24 cellular contexts compared by ENCODE assay signal in the genomic region with DNA sequence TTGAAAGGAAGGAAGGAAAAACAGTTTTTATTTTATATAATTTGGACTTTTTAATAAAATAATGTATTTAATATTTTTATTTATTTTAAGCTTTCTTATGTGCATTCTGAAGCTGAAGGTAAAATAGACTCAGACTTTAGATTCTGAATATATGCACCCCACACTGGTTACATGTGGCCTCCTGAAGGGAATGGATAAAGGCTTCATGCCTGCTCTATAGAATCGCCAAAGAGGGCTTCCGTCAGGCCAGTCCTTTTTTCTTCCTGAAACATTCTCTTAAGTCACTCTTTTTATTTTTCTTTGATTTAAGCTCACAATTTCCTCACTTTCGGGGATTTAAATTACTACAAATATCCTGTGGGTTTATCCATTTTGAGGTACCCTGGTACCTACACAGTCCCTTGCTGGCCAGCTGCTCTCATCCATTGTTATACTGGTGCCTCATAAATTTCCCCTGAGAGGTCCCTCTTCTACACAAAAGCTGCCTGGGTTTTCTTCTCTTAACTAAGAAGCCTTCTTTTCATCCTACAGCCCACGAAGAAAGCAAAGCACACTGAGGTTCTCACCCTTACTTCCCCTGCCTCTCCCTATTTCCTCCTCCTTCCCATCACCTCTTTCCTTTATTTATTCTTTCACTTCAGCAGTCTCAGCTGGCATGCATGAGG.
"Had no signal": no experiment of that assay in that cellular context is flagged by ENCODE, and none has a peak within 500 bp of the region (broad histone marks: within the 10 kb centered on the region; RNA-seq: fewer than 3 reads in every experiment).

No MANE protein-coding gene starts in this region.

- H3K4me3 ChIP-seq: body of pancreas, colonic mucosa, heart left ventricle, left ventricle myocardium inferior, mucosa of descending colon, spleen, testis had no signal

- H3K27ac Mint-ChIP-seq: activated CD4-positive, alpha-beta T cell treated with anti-CD3 and anti-CD28 coated beads, Interleukin-2, amount 10 ng/mL, durations not matched to agents 24 days and 14 days; activated CD8-positive, alpha-beta T cell treated with anti-CD3 and anti-CD28 coated beads, Interleukin-2, amount 10 ng/mL, durations not matched to agents 7 days and 5 days; activated naive CD4-positive, alpha-beta T cell treated with anti-CD3 and anti-CD28 coated beads for 36 hours; activated T-cell treated with anti-CD3 and anti-CD28 coated beads, Interleukin-2, amount 50 U/mL, for 24 hours; activated T-helper 2 cell treated with anti-CD3 and anti-CD28 coated beads, Interferon-gamma antibody, Interleukin-2, Interleukin-4, amounts not matched to agents 10 μg/mL and 5 μg/mL and 100 μg/mL, durations not matched to agents 14 hours and 24 hours and 36 hours; immature natural killer cell; naive B cell; stimulated activated memory B cell treated with anti-CD40 and anti-IgM and Interleukin-4, amounts not matched to agents 10 μg/mL and 1 μg/mL and 100 μg/mL, for 72 hours; type B pancreatic cell had no signal

- ATAC-seq: activated CD8-positive, alpha-beta T cell treated with anti-CD3 and anti-CD28 coated beads, Interleukin-2, amount 10 ng/mL, durations not matched to agents 7 days and 5 days; body of pancreas; heart left ventricle; mucosa of descending colon; stimulated activated memory B cell treated with anti-CD40 and anti-IgM and Interleukin-4, amounts not matched to agents 10 μg/mL and 1 μg/mL and 100 μg/mL, for 72 hours had no signal

- H3K4me1 Mint-ChIP-seq: activated CD4-positive, alpha-beta T cell treated with anti-CD3 and anti-CD28 coated beads, Interleukin-2, amount 10 ng/mL, durations not matched to agents 24 days and 14 days; immature natural killer cell; stimulated activated memory B cell treated with anti-CD40 and anti-IgM and Interleukin-4, amounts not matched to agents 10 μg/mL and 1 μg/mL and 100 μg/mL, for 72 hours had no signal

- H3K27me3 ChIP-seq: body of pancreas, colonic mucosa, heart left ventricle, spleen, testis had no signal

- DNase-seq: activated CD4-positive, alpha-beta T cell treated with anti-CD3 and anti-CD28 coated beads, Interleukin-2, amount 10 ng/mL, durations not matched to agents 24 days and 14 days; activated CD8-positive, alpha-beta T cell treated with anti-CD3 and anti-CD28 coated beads, Interleukin-2, amount 10 ng/mL, durations not matched to agents 7 days and 5 days; activated naive CD4-positive, alpha-beta T cell treated with anti-CD3 and anti-CD28 coated beads for 36 hours; activated T-cell treated with anti-CD3 and anti-CD28 coated beads, Interleukin-2, amount 50 U/mL, for 24 hours; body of pancreas; central memory CD4-positive, alpha-beta T cell; colonic mucosa; heart left ventricle; immature natural killer cell; kidney glomerular epithelial cell; left ventricle myocardium inferior; mammary epithelial cell; mucosa of descending colon; naive B cell; nucleus accumbens; posterior cingulate gyrus; spleen; stimulated activated CD4-positive, alpha-beta T cell treated with anti-CD3 and anti-CD28 coated beads, Interleukin-4, amount 100 ng/mL, for 4 hours; T-helper 1 cell; T-helper 9 cell; testis had no signal

- H3K36me3 ChIP-seq: colonic mucosa, left ventricle myocardium inferior, spleen had no signal

- H3K27ac ChIP-seq: body of pancreas, colonic mucosa, heart left ventricle, left ventricle myocardium inferior, spleen, testis had no signal

- H3K9me3 Mint-ChIP-seq: activated CD4-positive, alpha-beta T cell treated with anti-CD3 and anti-CD28 coated beads, Interleukin-2, amount 10 ng/mL, durations not matched to agents 24 days and 14 days; activated naive CD4-positive, alpha-beta T cell treated with anti-CD3 and anti-CD28 coated beads for 36 hours; activated T-cell treated with anti-CD3 and anti-CD28 coated beads, Interleukin-2, amount 50 U/mL, for 24 hours; activated T-helper 2 cell treated with anti-CD3 and anti-CD28 coated beads, Interferon-gamma antibody, Interleukin-2, Interleukin-4, amounts not matched to agents 10 μg/mL and 5 μg/mL and 100 μg/mL, durations not matched to agents 14 hours and 24 hours and 36 hours; immature natural killer cell; naive B cell; stimulated activated memory B cell treated with anti-CD40 and anti-IgM and Interleukin-4, amounts not matched to agents 10 μg/mL and 1 μg/mL and 100 μg/mL, for 72 hours; type B pancreatic cell had no signal

- H3K4me3 Mint-ChIP-seq: activated CD4-positive, alpha-beta T cell treated with anti-CD3 and anti-CD28 coated beads, Interleukin-2, amount 10 ng/mL, durations not matched to agents 24 days and 14 days; activated CD8-positive, alpha-beta T cell treated with anti-CD3 and anti-CD28 coated beads, Interleukin-2, amount 10 ng/mL, durations not matched to agents 7 days and 5 days; activated naive CD4-positive, alpha-beta T cell treated with anti-CD3 and anti-CD28 coated beads for 36 hours; activated T-cell treated with anti-CD3 and anti-CD28 coated beads, Interleukin-2, amount 50 U/mL, for 24 hours; immature natural killer cell; naive B cell; stimulated activated memory B cell treated with anti-CD40 and anti-IgM and Interleukin-4, amounts not matched to agents 10 μg/mL and 1 μg/mL and 100 μg/mL, for 72 hours; type B pancreatic cell had no signal

- H3K4me1 ChIP-seq: body of pancreas, colonic mucosa, left ventricle myocardium inferior, spleen had no signal

- H3K9me3 ChIP-seq: body of pancreas, colonic mucosa, heart left ventricle, left ventricle myocardium inferior, mucosa of descending colon, spleen, testis had no signal

- H3K27me3 Mint-ChIP-seq: stimulated activated memory B cell treated with anti-CD40 and anti-IgM and Interleukin-4, amounts not matched to agents 10 μg/mL and 1 μg/mL and 100 μg/mL, for 72 hours; type B pancreatic cell had no signal

- H3K36me3 Mint-ChIP-seq: immature natural killer cell; naive B cell; stimulated activated memory B cell treated with anti-CD40 and anti-IgM and Interleukin-4, amounts not matched to agents 10 μg/mL and 1 μg/mL and 100 μg/mL, for 72 hours; type B pancreatic cell had no signal
